12 cellular contexts compared by ENCODE assay signal in the genomic region with DNA sequence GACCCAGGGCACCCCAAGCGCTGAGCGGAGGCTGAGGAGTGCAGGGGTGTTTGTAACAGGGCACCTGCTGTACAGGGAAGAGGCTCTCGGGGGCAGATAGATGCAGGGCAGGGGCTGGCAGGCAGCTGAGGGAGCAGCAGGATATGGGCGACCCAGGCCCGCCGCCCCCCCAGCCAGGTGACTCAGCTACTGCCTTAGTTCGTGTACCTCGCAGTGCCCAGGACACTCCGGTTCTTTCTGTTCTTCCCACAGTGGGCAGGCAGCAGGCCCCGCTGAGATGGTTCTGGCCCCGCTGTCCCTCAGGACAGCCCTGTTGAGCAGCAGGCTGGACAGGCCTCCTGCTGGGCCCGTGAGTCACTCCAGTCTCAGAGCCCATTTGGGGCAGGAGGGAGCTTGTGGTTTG. TPM values are rescaled to one million over a fixed set of nuclear protein-coding genes. Genes with fewer than 3 reads are reported as not detected.
DNase-seq lines count a peak whose midpoint lies in the region; ATAC-seq and TF ChIP-seq lines count a peak whose summit lies in the region.
"Had no signal": no experiment of that assay in that cellular context is flagged by ENCODE, and none has a peak within 500 bp of the region (broad histone marks: within the 10 kb centered on the region; RNA-seq: fewer than 3 reads in every experiment).

No MANE protein-coding gene starts in this region.

- ATAC-seq in IMR-90 (ENCODE audit: low read depth) (peak; percentile 60), HG03139 (IDR thresholded peaks at IDR 0.05; ENCODE audit: unreplicated experiment) (no peak)

- H3K27me3 ChIP-seq in ACC112 (ENCODE audit: insufficient read depth, low read length) (no peaks in the 10 kb centered on the region), IMR-90 (ENCODE audit: control insufficient read depth, insufficient read depth, low read length) (no peaks in the 10 kb centered on the region), mesenchymal stem cell (ENCODE audit: control insufficient read depth in 1 of 2, insufficient read depth in 1 of 2, low read length in 2 of 2) (peaks cover 0 to 6% of the 10 kb centered on the region in 2 experiments), H9 (ENCODE audit: insufficient read depth, low read length) (no peaks in the 10 kb centered on the region), spleen (replicated peaks in 1 of 7) (peaks cover 0 to 18% (median 8%) of the 10 kb centered on the region in 7 donors)

- H2AK5ac ChIP-seq in IMR-90 (ENCODE audit: low read depth, low read length): peak overlapping the region; percentile 79; the same call in 1 of the 2 replicates
- H2AK5ac ChIP-seq in mesenchymal stem cell (ENCODE audit: low read length, severe bottlenecking): peak overlapping the region; percentile 33
- H2AK5ac ChIP-seq in H9 (ENCODE audit: insufficient read length, low read length): no peak overlapping the region

- H3K4me3 Mint-ChIP-seq in chondrocyte (ENCODE audit: unreplicated experiment) (no peak overlapping the region), H9 (no peak overlapping the region; a peak in 1 of 5 replicates)

- CTCF ChIA-PET in IMR-90 (lab: Yijun Ruan, JAX): no interaction called here

- no peak overlapping the region for H3K18ac ChIP-seq in IMR-90 (ENCODE audit: low read depth, low read length)
- H3K18ac ChIP-seq in mesenchymal stem cell (ENCODE audit: low read depth in 1 of 2, low read length in 2 of 2): peak overlapping the region; percentile 69 to 88
- H3K18ac ChIP-seq in H9 (ENCODE audit: insufficient read length, low read depth, low read length): no peak overlapping the region

- no peaks in the 10 kb centered on the region for H3K23me2 ChIP-seq in H9 (ENCODE audit: insufficient read length, low read depth, low read length, poor library complexity, severe bottlenecking)

- peaks cover 11% of the 10 kb centered on the region for H3K9me1 ChIP-seq in IMR-90 (ENCODE audit: insufficient read depth, low read length)

- H3K9me3 Mint-ChIP-seq in chondrocyte (ENCODE audit: low read depth): no peaks in the 10 kb centered on the region
- no peaks in the 10 kb centered on the region for H3K9me3 Mint-ChIP-seq in H9

- H3K27ac ChIP-seq in ACC112 (ENCODE audit: low read depth, low read length): peak overlapping the region; percentile 47
- H3K27ac ChIP-seq in IMR-90 (ENCODE audit: insufficient read depth, low read length): peak overlapping the region; percentile 6; the same call in 1 of the 2 replicates
- H3K27ac ChIP-seq in mesenchymal stem cell (ENCODE audit: low read length, poor library complexity, severe bottlenecking): peak overlapping the region; percentile 79
- H3K27ac ChIP-seq in H9 (ENCODE audit: insufficient read length, low read depth, low read length): no peak overlapping the region
- H3K27ac ChIP-seq in spleen: no peak overlapping the region

- H2AK9ac ChIP-seq in IMR-90 (replicated peaks; ENCODE audit: low read depth, low read length, poor library complexity): peak overlapping the region; percentile 43

- H3K4me1 ChIP-seq in ACC112 (ENCODE audit: control insufficient read depth, insufficient read depth, low read length, unreplicated experiment) (peaks cover 20% of the 10 kb centered on the region), IMR-90 (ENCODE audit: control insufficient read depth, insufficient read depth, low read length) (peaks cover 16% of the 10 kb centered on the region), mesenchymal stem cell (ENCODE audit: control insufficient read depth, insufficient read depth, low read depth, low read length) (peaks cover 49% of the 10 kb centered on the region), H9 (ENCODE audit: insufficient read depth, low read length) (no peaks in the 10 kb centered on the region), spleen (peaks cover 0 to 21% (median 13%) of the 10 kb centered on the region in 6 donors)

- H3K56ac ChIP-seq in IMR-90 (ENCODE audit: extremely low read depth, insufficient read depth, low read length) (no peak overlapping the region), H9 (ENCODE audit: insufficient read length, low read depth, low read length) (no peak overlapping the region)

- dilution Hi-C loops in IMR-90 (cut with HindIII; ENCODE audit: low sequenced_read_pairs, unreplicated experiment): no loop called here

- no peak overlapping the region for H2AFZ ChIP-seq in ACC112 (ENCODE audit: low read length, unreplicated experiment)
- H2AFZ ChIP-seq in IMR-90 (replicated peaks; ENCODE audit: low read length, poor library complexity): peak overlapping the region; percentile 85
- H2AFZ ChIP-seq in mesenchymal stem cell (ENCODE audit: low read depth, low read length): no peak overlapping the region
- no peak overlapping the region for H2AFZ ChIP-seq in H9 (ENCODE audit: low read length)

- H3K79me2 ChIP-seq in ACC112 (ENCODE audit: control insufficient read depth, insufficient read depth, low read length, unreplicated experiment): no peaks in the 10 kb centered on the region
- no peaks in the 10 kb centered on the region for H3K79me2 ChIP-seq in H9 (ENCODE audit: insufficient read depth, low read length)

- H3K36me3 ChIP-seq in ACC112 (ENCODE audit: insufficient read depth, low read length) (no peaks in the 10 kb centered on the region), IMR-90 (ENCODE audit: control insufficient read depth, insufficient read depth, low read length) (no peaks in the 10 kb centered on the region; the same call in 1 of the 2 replicates), mesenchymal stem cell (ENCODE audit: control insufficient read depth in 1 of 2, insufficient read depth in 2 of 2, low read depth in 1 of 2, low read length in 2 of 2) (peaks cover 0 to 30% of the 10 kb centered on the region in 2 experiments), spleen (no peaks in the 10 kb centered on the region)

- H3K14ac ChIP-seq in IMR-90 (replicated peaks; ENCODE audit: low read depth, low read length): peak overlapping the region; percentile 68
- H3K14ac ChIP-seq in mesenchymal stem cell (ENCODE audit: low read length in 2 of 2): peak overlapping the region in 1 of 2 experiments; percentile 88
- H3K14ac ChIP-seq in H9 (ENCODE audit: insufficient read depth, low read length): no peak overlapping the region

- H3K79me1 ChIP-seq in IMR-90 (ENCODE audit: low read depth in 1 of 2, low read length in 2 of 2) (peaks cover 0 to 7% of the 10 kb centered on the region in 2 experiments; a peak in 1 of 4 replicates), mesenchymal stem cell (replicated peaks; ENCODE audit: low read length, poor library complexity, severe bottlenecking) (peaks cover 2% of the 10 kb centered on the region), H9 (ENCODE audit: insufficient read depth, low read depth, low read length, poor library complexity, severe bottlenecking) (no peaks in the 10 kb centered on the region)

- TF ChIP-seq CTCF in IMR-90 (conservative IDR thresholded peaks at IDR 0.05; ENCODE audit: low read depth, low read length): no peak
- peak; percentile 14 for TF ChIP-seq CTCF in chondrocyte (IDR thresholded peaks at IDR 0.05)
- TF ChIP-seq CTCF in H9 (conservative IDR thresholded peaks at IDR 0.05): no peak
- TF ChIP-seq CTCF in spleen (IDR thresholded peaks at IDR 0.05 in 8 of 11, conservative IDR thresholded peaks at IDR 0.05 in 3 of 11): no peak

- no peak overlapping the region for H3K4me2 ChIP-seq in IMR-90 (ENCODE audit: low read depth, low read length)
- H3K4me2 ChIP-seq in mesenchymal stem cell (ENCODE audit: low read length, poor library complexity, severe bottlenecking): peak overlapping the region; percentile 45
- H3K4me2 ChIP-seq in H9 (ENCODE audit: insufficient read depth, insufficient read length, low read length): no peak overlapping the region

- TF ChIP-seq RAD21 in IMR-90 (IDR thresholded peaks at IDR 0.05; ENCODE audit: low read length): no peak

- 0 out of 2 replicates have a peak overlapping the region, but pooled peaks have one; percentile 6 for H2BK20ac ChIP-seq in IMR-90 (ENCODE audit: low read depth, low read length)
- H2BK20ac ChIP-seq in H9 (ENCODE audit: low read depth, low read length, poor library complexity, severe bottlenecking): no peak overlapping the region

- H2BK120ac ChIP-seq in IMR-90 (ENCODE audit: low read depth, low read length) (peak overlapping the region; percentile 76), mesenchymal stem cell (ENCODE audit: low read depth, low read length) (peak overlapping the region; percentile 24), H9 (ENCODE audit: low read depth, low read length, poor library complexity, severe bottlenecking) (no peak overlapping the region)

- intact Hi-C loops in IMR-90 (cut with micrococcal nuclease): no loop called here
- intact Hi-C loops in spleen (cut with DNase I; ENCODE audit: low total_unique reads): no loop called here

- H3K23ac ChIP-seq in IMR-90 (ENCODE audit: low read depth, low read length) (no peak overlapping the region), mesenchymal stem cell (ENCODE audit: low read length in 2 of 2) (no peak overlapping the region), H9 (ENCODE audit: insufficient read length, low read depth, low read length) (no peak overlapping the region)

- H3K4ac ChIP-seq in IMR-90 (ENCODE audit: low read depth, low read length): peak overlapping the region; percentile 76
- H3K4ac ChIP-seq in mesenchymal stem cell (ENCODE audit: low read depth in 1 of 2, low read length in 2 of 2): peak overlapping the region in 1 of 2 experiments; percentile 56
- H3K4ac ChIP-seq in H9 (ENCODE audit: low read depth, low read length): no peak overlapping the region

- peak overlapping the region; percentile 17; the same call in 1 of the 2 replicates for H4K91ac ChIP-seq in IMR-90 (ENCODE audit: insufficient read depth, low read depth, low read length)
- H4K91ac ChIP-seq in mesenchymal stem cell (ENCODE audit: low read length): peak overlapping the region; percentile 48
- H4K91ac ChIP-seq in H9 (ENCODE audit: insufficient read length, low read depth, low read length): no peak overlapping the region

- TF ChIP-seq POLR2A in IMR-90 (IDR thresholded peaks at IDR 0.05; ENCODE audit: low read depth, low read length) (no peak), spleen (IDR thresholded peaks at IDR 0.05) (no peak)

- no peaks in the 10 kb centered on the region for H4K20me1 ChIP-seq in IMR-90 (ENCODE audit: insufficient read depth, low read length)
- peaks cover 2% of the 10 kb centered on the region for H4K20me1 ChIP-seq in H9 (ENCODE audit: control insufficient read depth, insufficient read depth, insufficient read length)

- H2BK15ac ChIP-seq in IMR-90 (ENCODE audit: low read depth, low read length) (no peak overlapping the region), mesenchymal stem cell (ENCODE audit: low read depth, poor library complexity, severe bottlenecking) (peak overlapping the region; percentile 60), H9 (ENCODE audit: low read depth, low read length) (no peak overlapping the region)

- H2BK12ac ChIP-seq in mesenchymal stem cell (ENCODE audit: low read length in 2 of 2) (peak overlapping the region; percentile 69 to 92), H9 (ENCODE audit: insufficient read length, low read depth, low read length) (no peak overlapping the region)

- no TSS peak for BruUV-seq in IMR-90 (replicated peaks; lab: Mats Ljungman, UMichigan)

- H2BK5ac ChIP-seq in IMR-90 (ENCODE audit: low read depth, low read length, poor library complexity, severe bottlenecking): peak overlapping the region; percentile 57
- no peak overlapping the region for H2BK5ac ChIP-seq in mesenchymal stem cell (ENCODE audit: low read depth, low read length, poor library complexity, severe bottlenecking)
- no peak overlapping the region for H2BK5ac ChIP-seq in H9 (ENCODE audit: insufficient read length, low read length)

- H4K8ac ChIP-seq in IMR-90 (ENCODE audit: low read depth in 2 of 2, low read length in 2 of 2) (peak overlapping the region in 1 of 2 experiments; percentile 47; a peak in 1 of 4 replicates), mesenchymal stem cell (ENCODE audit: low read length) (peak overlapping the region; percentile 78), H9 (replicated peaks; ENCODE audit: insufficient read length, low read depth, low read length) (no peak overlapping the region)

- WGBS in IMR-90 (ENCODE audit: extremely low coverage in 2 of 2, insufficient read length in 1 of 2), 2 experiments: 80% methylated on average over 7 of the region's 12 CpGs; no CpG with 5 or more reads in 1 of the 2 experiments
- WGBS in mesenchymal stem cell: 39% methylated on average over 12 of the region's 12 CpGs
- WGBS in H9 (ENCODE audit: extremely low coverage, insufficient read length, low lambda C conversion rate): no CpG with 5 or more reads among the region's 12 CpGs
- WGBS in spleen, 5 donors: 78 to 87% (median 86%) methylated on average over 11 to 12 of the region's 12 CpGs

- DNase-seq in IMR-90 (peak; percentile 44), chondrocyte (ENCODE audit: low spot score) (no peak), mesenchymal stem cell (peak; percentile 71), H9 (no peak), ureter (ENCODE audit: low spot score) (no peak), spleen (no peak)
- DNase-seq: activated CD8-positive, alpha-beta memory T cell treated with anti-CD3 and anti-CD28 coated beads, Interleukin-2, amount 50 U/mL, for 4 hours; C1 segment of cervical spinal cord; stimulated activated CD4-positive, alpha-beta T cell treated with anti-CD3 and anti-CD28 coated beads, Interleukin-4, amount 100 ng/mL, for 24 hours had no signal

- POLR2A ChIA-PET in IMR-90 (lab: Charles Lee; ENCODE audit: unreplicated experiment): no interaction called here

- H3K9ac ChIP-seq in IMR-90 (ENCODE audit: low read depth, low read length): no peak overlapping the region
- H3K9ac ChIP-seq in mesenchymal stem cell (ENCODE audit: low read length): no peak overlapping the region
- H3K9ac ChIP-seq in H9 (ENCODE audit: extremely low read depth, insufficient read length, low read length): no peak overlapping the region

- in situ Hi-C loops in IMR-90 (cut with MboI; ENCODE audit: low sequenced_read_pairs): no loop called here

- H3K27ac Mint-ChIP-seq in chondrocyte (ENCODE audit: unreplicated experiment) (peak overlapping the region; percentile 91), H9 (peak overlapping the region in 1 of 3 experiments; percentile 61; a peak in 1 of 7 replicates)

- peaks cover 29% of the 10 kb centered on the region for H3K4me1 Mint-ChIP-seq in chondrocyte (ENCODE audit: low read depth)
- H3K4me1 Mint-ChIP-seq in H9: peaks cover 10% of the 10 kb centered on the region in 2 experiments; a peak in 3 of 4 replicates

- H3K27me3 Mint-ChIP-seq in chondrocyte (ENCODE audit: low read depth): no peaks in the 10 kb centered on the region
- peaks cover 2% of the 10 kb centered on the region for H3K27me3 Mint-ChIP-seq in H9 (ENCODE audit: low read depth)

- no peaks in the 10 kb centered on the region for H3K9me3 ChIP-seq in IMR-90 (ENCODE audit: control insufficient read depth, insufficient read depth, low read length)
- H3K9me3 ChIP-seq in mesenchymal stem cell (ENCODE audit: control insufficient read depth, low read length): no peaks in the 10 kb centered on the region
- H3K9me3 ChIP-seq in H9 (ENCODE audit: control insufficient read depth, low read depth, low read length): no peaks in the 10 kb centered on the region
- H3K9me3 ChIP-seq in spleen: no peaks in the 10 kb centered on the region

- H4K5ac ChIP-seq in IMR-90 (ENCODE audit: low read depth, low read length) (no peak overlapping the region), H9 (ENCODE audit: insufficient read length, low read depth, low read length) (no peak overlapping the region)

- peak overlapping the region; percentile 8; the same call in 1 of the 2 replicates for H3K4me3 ChIP-seq in ACC112 (ENCODE audit: low read depth, low read length)
- H3K4me3 ChIP-seq in IMR-90 (ENCODE audit: insufficient read depth, low read depth, low read length): no peak overlapping the region
- no peak overlapping the region for H3K4me3 ChIP-seq in mesenchymal stem cell (ENCODE audit: insufficient read depth in 1 of 2, low read depth in 1 of 2, low read length in 2 of 2)
- H3K4me3 ChIP-seq in spleen: no peak overlapping the region

- H3T11ph ChIP-seq in H9 (ENCODE audit: low read length): no peak overlapping the region

- no peaks in the 10 kb centered on the region for H3K36me3 Mint-ChIP-seq in chondrocyte (ENCODE audit: low read depth)
- H3K36me3 Mint-ChIP-seq in H9 (ENCODE audit: insufficient read depth in 1 of 3, low read depth in 3 of 3): no peaks in the 10 kb centered on the region

RNA-seq across cellular contexts. Expression of a gene that starts 16.2 kb away (rescaled TPM):
- total RNA-seq in IMR-90 (2012; rRNA removed) (3.8 and 4.4 TPM in 2 replicates), chondrocyte (63.9 to 69.0 TPM (median 64.4 TPM) in 3 replicates), H9 (2021) (41.5 and 42.8 TPM in 2 replicates), ureter (15.9 TPM), spleen (1 to 10 TPM in 6 of 7 donors, not detected in 1; 1.4 to 3.5 (median 1.7) TPM)
- polyA plus RNA-seq in IMR-90 (2012; rRNA removed) (89.0 and 154 TPM in 2 replicates), spleen (1 to 10 TPM; 1.5 to 2.9 (median 2.5) TPM)
- polyA plus RNA-seq in IMR-90 (2012; cell fraction: cytosol; rRNA removed): 190 and 339 TPM in 2 replicates
- 56.3 and 191 TPM in 2 replicates for polyA plus RNA-seq in IMR-90 (2012; cell fraction: nucleus; rRNA removed; ENCODE audit: low replicate concordance)
- 272 TPM for polyA plus RNA-seq in mesenchymal stem cell (2013, experiment 1 of 2)
- 276 TPM for polyA plus RNA-seq in mesenchymal stem cell (2013, experiment 2 of 2)
- polyA plus RNA-seq: neural cell had no signal

RNA-seq across cellular contexts. Expression of a gene that starts 27.5 kb away (rescaled TPM):
- total RNA-seq in IMR-90 (2012; rRNA removed) (1.6 and 2.2 TPM in 2 replicates), chondrocyte (5.4 to 15.7 TPM (median 14.6 TPM) in 3 replicates), H9 (2021) (15.4 and 17.8 TPM in 2 replicates), ureter (21.5 TPM), spleen (10 to 100 TPM in 6 of 7 donors, 1 to 10 TPM in 1; 7.8 to 40.4 (median 20.7) TPM)
- polyA plus RNA-seq in IMR-90 (2012; rRNA removed) (3.0 and 3.7 TPM in 2 replicates), spleen (10 to 100 TPM in 2 of 3 donors, 1 to 10 TPM in 1; 5.4 to 14.6 (median 11.7) TPM)
- 3.6 and 6.4 TPM in 2 replicates for polyA plus RNA-seq in IMR-90 (2012; cell fraction: cytosol; rRNA removed)
- polyA plus RNA-seq in IMR-90 (2012; cell fraction: nucleus; rRNA removed; ENCODE audit: low replicate concordance): 5.3 and 8.9 TPM in 2 replicates
- polyA plus RNA-seq in mesenchymal stem cell (2013, experiment 1 of 2): 29.4 TPM
- 31.0 TPM for polyA plus RNA-seq in mesenchymal stem cell (2013, experiment 2 of 2)

Comparison
In these comparisons a context has a peak if more than half of its experiments do, and no peak if none do; other contexts are left out.
1. H3K27ac ChIP-seq: peak in ACC112 (single experiment), IMR-90 (single experiment) and mesenchymal stem cell (single experiment); none in H9 (single experiment) and spleen (0 of 8).
2. DNase-seq: peak in IMR-90 (single experiment) and mesenchymal stem cell (single experiment); none in chondrocyte (single experiment), H9 (single experiment), ureter (single experiment) and spleen (single experiment).
3. H3K18ac ChIP-seq: peak in mesenchymal stem cell (2 of 2); none in IMR-90 (single experiment) and H9 (single experiment).